1 cellular context compared by ENCODE assay signal in genomic region chr7:50449881-50450690, GRCh38.
TF ChIP-seq lines count a peak whose summit lies in the region.

TSS of gene FIGNL1 (minus strand) at chr7:50450350. CDS start at chr7:50447287, 3,063 bp downstream.

TF ChIP-seq in HepG2, 621 proteins besides CTCF, POLR2A, EP300 and RAD21 (continued from another document and continues in another):
- no peak for TF ChIP-seq DBP (CRISPR knock-in tag; IDR thresholded peaks at IDR 0.05; ENCODE audit: not compliant biosample characterization)
- TF ChIP-seq ZNF777 (CRISPR knock-in tag; IDR thresholded peaks at IDR 0.05), result peak; percentile 43; the same call in 1 of the 2 replicates
- no peak for TF ChIP-seq JARID2 (CRISPR knock-in tag; IDR thresholded peaks at IDR 0.05; ENCODE audit: insufficient replicate concordance)
- TF ChIP-seq KAT8 (CRISPR knock-in tag; IDR thresholded peaks at IDR 0.05), result peak; percentile 94
- peak; percentile 76 for TF ChIP-seq HNRNPLL (IDR thresholded peaks at IDR 0.05; ENCODE audit: low read depth, low read length, poor library complexity, severe bottlenecking)
- no peak for TF ChIP-seq BCLAF1 (IDR thresholded peaks at IDR 0.05)
- TF ChIP-seq ZNF740 (CRISPR knock-in tag; IDR thresholded peaks at IDR 0.05), result no peak
- TF ChIP-seq ZBTB14 (CRISPR knock-in tag; IDR thresholded peaks at IDR 0.05), result 0 out of 2 replicates have a peak, but pooled peaks have one; percentile 47
- no peak for TF ChIP-seq PAF1 (CRISPR knock-in tag; IDR thresholded peaks at IDR 0.05)
- no peak for TF ChIP-seq ISX (CRISPR knock-in tag; conservative IDR thresholded peaks at IDR 0.05)
- TF ChIP-seq REPIN1 (CRISPR knock-in tag; IDR thresholded peaks at IDR 0.05; ENCODE audit: borderline replicate concordance, low read depth), result peak; percentile 79; the same call in 1 of the 2 replicates
- no peak for TF ChIP-seq ZNF513 (CRISPR knock-in tag; conservative IDR thresholded peaks at IDR 0.05)
- peak; percentile 96 for TF ChIP-seq HBP1 (CRISPR knock-in tag; IDR thresholded peaks at IDR 0.05; ENCODE audit: low read depth)
- TF ChIP-seq REST (IDR thresholded peaks at IDR 0.05; ENCODE audit: borderline replicate concordance in 1 of 2, low read depth in 1 of 2, low read length in 2 of 2), result no peak
- no peak for TF ChIP-seq TCF7 (IDR thresholded peaks at IDR 0.05; ENCODE audit: low read depth)
- TF ChIP-seq SRSF1 (optimal IDR thresholded peaks at IDR 0.05; ENCODE audit: low read depth, low read length), result peak; percentile 74
- peak; percentile 99 for TF ChIP-seq YEATS2 (CRISPR knock-in tag; IDR thresholded peaks at IDR 0.05; ENCODE audit: borderline replicate concordance)
- TF ChIP-seq TFDP1 (CRISPR knock-in tag; IDR thresholded peaks at IDR 0.05; ENCODE audit: borderline replicate concordance), result peak; percentile 99
- TF ChIP-seq ZNF83 (CRISPR knock-in tag; IDR thresholded peaks at IDR 0.05; ENCODE audit: borderline replicate concordance), result no peak
- TF ChIP-seq PHB2 (IDR thresholded peaks at IDR 0.05; ENCODE audit: partially characterized antibody), result no peak
- peak; percentile 64 for TF ChIP-seq ATF3 (CRISPR knock-in tag; IDR thresholded peaks at IDR 0.05)
- TF ChIP-seq FOSL2 (CRISPR knock-in tag; IDR thresholded peaks at IDR 0.05), result peak; percentile 32; the same call in 1 of the 2 replicates
- TF ChIP-seq PBX2 (CRISPR knock-in tag; IDR thresholded peaks at IDR 0.05), result no peak
- peak; percentile 48; the same call in 1 of the 2 replicates for TF ChIP-seq PITX1 (CRISPR knock-in tag; IDR thresholded peaks at IDR 0.05)
- peak; percentile 97 for TF ChIP-seq ZFY (CRISPR knock-in tag; IDR thresholded peaks at IDR 0.05)
- no peak for TF ChIP-seq ZBTB20 (CRISPR knock-in tag; IDR thresholded peaks at IDR 0.05; ENCODE audit: borderline replicate concordance, low read depth)
- TF ChIP-seq IKZF5 (CRISPR knock-in tag; IDR thresholded peaks at IDR 0.05), result peak; percentile 14; the same call in 1 of the 2 replicates
- no peak for TF ChIP-seq ZBTB46 (CRISPR knock-in tag; IDR thresholded peaks at IDR 0.05; ENCODE audit: borderline replicate concordance)
- 0 out of 2 replicates have a peak, but pooled peaks have one; percentile 71 for TF ChIP-seq ARID5B (CRISPR knock-in tag; IDR thresholded peaks at IDR 0.05)
